In genomic region chrX:77953300-77953699, GRCh38 we compare ENCODE assay signal across 25 cellular contexts. TPM values are rescaled to one million over a fixed set of nuclear protein-coding genes. Genes with fewer than 3 reads are reported as not detected.
DNase-seq lines count a peak whose midpoint lies in the region; ATAC-seq, FAIRE-seq and TF ChIP-seq lines count a peak whose summit lies in the region.
"Had no signal": no experiment of that assay in that cellular context is flagged by ENCODE, and none has a peak within 500 bp of the region (broad histone marks: within the 10 kb centered on the region; RNA-seq: fewer than 3 reads in every experiment).

No MANE protein-coding gene starts in this region.

- no peaks in the 10 kb centered on the region for H3K27me3 Mint-ChIP-seq in astrocyte (ENCODE audit: low read depth, unreplicated experiment)
- no peaks in the 10 kb centered on the region for H3K27me3 Mint-ChIP-seq in activated T-helper 2 cell treated with anti-CD3 and anti-CD28 coated beads, Interferon-gamma antibody, Interleukin-2, Interleukin-4, amounts not matched to agents 10 μg/mL and 5 μg/mL and 100 μg/mL, durations not matched to agents 14 hours and 24 hours and 36 hours (ENCODE audit: low read depth)
- H3K27me3 Mint-ChIP-seq: activated naive CD4-positive, alpha-beta T cell treated with anti-CD3 and anti-CD28 coated beads, Interleukin-2, amount 50 U/mL, for 24 hours had no signal

- no peaks in the 10 kb centered on the region for H4K20me1 ChIP-seq in Loucy (ENCODE audit: insufficient read depth, low read length, poor library complexity, severe bottlenecking)
- no peaks in the 10 kb centered on the region for H4K20me1 ChIP-seq in astrocyte (ENCODE audit: insufficient read depth, low read length)

- H3K9me2 ChIP-seq in Loucy (replicated peaks; ENCODE audit: low read depth, low read length): no peaks in the 10 kb centered on the region

- H3K79me2 ChIP-seq in Loucy (ENCODE audit: insufficient read depth, low read length) (no peaks in the 10 kb centered on the region), astrocyte (ENCODE audit: insufficient read depth, low read length) (no peaks in the 10 kb centered on the region)

- ATAC-seq in left colon (peak; percentile 53), right cardiac atrium (no peak)
- ATAC-seq: CD8-positive, alpha-beta T cell; left ventricle myocardium superior had no signal

- no peak overlapping the region for H2AFZ ChIP-seq in Loucy (ENCODE audit: low read length)
- H2AFZ ChIP-seq in astrocyte (ENCODE audit: low read depth, low read length): no peak overlapping the region

- no peak overlapping the region for H3K27ac Mint-ChIP-seq in astrocyte (ENCODE audit: unreplicated experiment)
- no peak overlapping the region for H3K27ac Mint-ChIP-seq in activated T-helper 2 cell treated with anti-CD3 and anti-CD28 coated beads, Interferon-gamma antibody, Interleukin-2, Interleukin-4, amounts not matched to agents 10 μg/mL and 5 μg/mL and 100 μg/mL, durations not matched to agents 14 hours and 24 hours and 36 hours
- H3K27ac Mint-ChIP-seq: activated naive CD4-positive, alpha-beta T cell treated with anti-CD3 and anti-CD28 coated beads, Interleukin-2, amount 50 U/mL, for 24 hours; CD8-positive, alpha-beta T cell; H9 had no signal

- no peaks in the 10 kb centered on the region for H3K36me3 Mint-ChIP-seq in astrocyte (ENCODE audit: low read depth, unreplicated experiment)
- H3K36me3 Mint-ChIP-seq in activated T-helper 2 cell treated with anti-CD3 and anti-CD28 coated beads, Interferon-gamma antibody, Interleukin-2, Interleukin-4, amounts not matched to agents 10 μg/mL and 5 μg/mL and 100 μg/mL, durations not matched to agents 14 hours and 24 hours and 36 hours (ENCODE audit: low read depth): peaks cover 17% of the 10 kb centered on the region

- peaks cover 5% of the 10 kb centered on the region for H3K4me1 Mint-ChIP-seq in astrocyte (ENCODE audit: low read depth, unreplicated experiment)
- peaks cover 13% of the 10 kb centered on the region for H3K4me1 Mint-ChIP-seq in activated T-helper 2 cell treated with anti-CD3 and anti-CD28 coated beads, Interferon-gamma antibody, Interleukin-2, Interleukin-4, amounts not matched to agents 10 μg/mL and 5 μg/mL and 100 μg/mL, durations not matched to agents 14 hours and 24 hours and 36 hours (ENCODE audit: low read depth)
- H3K4me1 Mint-ChIP-seq: H9 had no signal

- no peak overlapping the region for H3K4me3 Mint-ChIP-seq in astrocyte (ENCODE audit: unreplicated experiment)
- H3K4me3 Mint-ChIP-seq in activated T-helper 2 cell treated with anti-CD3 and anti-CD28 coated beads, Interferon-gamma antibody, Interleukin-2, Interleukin-4, amounts not matched to agents 10 μg/mL and 5 μg/mL and 100 μg/mL, durations not matched to agents 14 hours and 24 hours and 36 hours (ENCODE audit: low read depth): no peak overlapping the region
- H3K4me3 Mint-ChIP-seq: activated naive CD4-positive, alpha-beta T cell treated with anti-CD3 and anti-CD28 coated beads, Interleukin-2, amount 50 U/mL, for 24 hours; CD8-positive, alpha-beta T cell; H9 had no signal

- H3K27ac ChIP-seq in astrocyte (ENCODE audit: low read depth, low read length) (no peak overlapping the region), right cardiac atrium (ENCODE audit: low read length) (no peak overlapping the region)

- H3K36me3 ChIP-seq in Loucy (ENCODE audit: insufficient read depth, low read length) (no peaks in the 10 kb centered on the region), astrocyte (ENCODE audit: insufficient read depth, low read length) (no peaks in the 10 kb centered on the region)
- H3K36me3 ChIP-seq: stomach had no signal

- peak overlapping the region; percentile 20 for H3K4me2 ChIP-seq in Loucy (ENCODE audit: low read depth, low read length, poor library complexity, severe bottlenecking)
- peak overlapping the region; percentile 44 for H3K4me2 ChIP-seq in astrocyte (ENCODE audit: low read length)

- no peak overlapping the region for H3K9ac ChIP-seq in Loucy (ENCODE audit: low read depth, low read length, poor library complexity, severe bottlenecking)
- H3K9ac ChIP-seq in astrocyte (ENCODE audit: low read length): no peak overlapping the region

- WGBS in right cardiac atrium: 49% methylated on average over 1 of the region's 1 CpG

- TF ChIP-seq CTCF in Loucy (conservative IDR thresholded peaks at IDR 0.05; ENCODE audit: low read length) (no peak), astrocyte (IDR thresholded peaks at IDR 0.05; ENCODE audit: insufficient read depth, low read depth, low read length) (no peak)

- no peaks in the 10 kb centered on the region for H3K9me3 ChIP-seq in Loucy (ENCODE audit: insufficient read depth, low read depth, low read length)
- no peaks in the 10 kb centered on the region for H3K9me3 ChIP-seq in astrocyte (ENCODE audit: insufficient read depth, low read depth, low read length)
- no peaks in the 10 kb centered on the region for H3K9me3 ChIP-seq in right cardiac atrium (ENCODE audit: control insufficient read depth, low read length)

- H3K4me3 ChIP-seq in Loucy (ENCODE audit: low read length, poor library complexity, severe bottlenecking) (no peak overlapping the region), astrocyte (ENCODE audit: insufficient read depth, low read depth, low read length) (no peak overlapping the region), right cardiac atrium (ENCODE audit: low read length) (no peak overlapping the region)
- H3K4me3 ChIP-seq: stomach had no signal

- in situ Hi-C loops in Caki2 (cut with HindIII; ENCODE audit: low pct_unique_long_range_greater_than_20kb, low sequenced_read_pairs): no loop called here

- DNase-seq in Caki2 (ENCODE audit: low read depth) (peak; percentile 32), astrocyte (ENCODE audit: low read depth) (no peak), left colon (no peak), mucosa of gallbladder (ENCODE audit: low spot score) (no peak), right cardiac atrium (no peak), posterior vena cava (ENCODE audit: low spot score) (no peak)
- DNase-seq in activated T-helper 2 cell treated with anti-CD3 and anti-CD28 coated beads, Interferon-gamma antibody, Interleukin-2, Interleukin-4, amounts not matched to agents 10 μg/mL and 5 μg/mL and 100 μg/mL, durations not matched to agents 14 hours and 24 hours and 36 hours (ENCODE audit: low spot score): no peak
- DNase-seq: activated T-cell treated with anti-CD3 and anti-CD28 coated beads, Interleukin-2, amount 50 U/mL, for 48 hours; aorta; CD8-positive, alpha-beta T cell; cerebellar nuclear complex; DMS79 treated with DMSO at 0.1 percent for 48 hours; effector memory CD4-positive, alpha-beta T cell; H9; head of caudate nucleus; left ventricle myocardium superior; NCI-H82; retina; stomach; trophoblast cell had no signal

- peaks cover 2% of the 10 kb centered on the region for H3K9me3 Mint-ChIP-seq in astrocyte (ENCODE audit: unreplicated experiment)
- H3K9me3 Mint-ChIP-seq in activated T-helper 2 cell treated with anti-CD3 and anti-CD28 coated beads, Interferon-gamma antibody, Interleukin-2, Interleukin-4, amounts not matched to agents 10 μg/mL and 5 μg/mL and 100 μg/mL, durations not matched to agents 14 hours and 24 hours and 36 hours: peaks cover 11% of the 10 kb centered on the region
- H3K9me3 Mint-ChIP-seq: activated naive CD4-positive, alpha-beta T cell treated with anti-CD3 and anti-CD28 coated beads, Interleukin-2, amount 50 U/mL, for 24 hours; CD8-positive, alpha-beta T cell had no signal

- intact Hi-C loops in left colon (cut with DNase I, micrococcal nuclease) (no loop called here), right cardiac atrium (cut with DNase I) (no loop called here), posterior vena cava (cut with DNase I) (no loop called here)
- intact Hi-C loops in activated T-helper 2 cell treated with anti-CD3 and anti-CD28 coated beads, Interferon-gamma antibody, Interleukin-2, Interleukin-4, amounts not matched to agents 10 μg/mL and 5 μg/mL and 100 μg/mL, durations not matched to agents 14 hours and 24 hours and 36 hours (cut with micrococcal nuclease): no loop called here

- H3K4me1 ChIP-seq in Loucy (ENCODE audit: insufficient read depth, low read length, poor library complexity, severe bottlenecking): no peaks in the 10 kb centered on the region
- no peaks in the 10 kb centered on the region for H3K4me1 ChIP-seq in astrocyte (ENCODE audit: insufficient read depth, low read length)
- no peaks in the 10 kb centered on the region for H3K4me1 ChIP-seq in right cardiac atrium (ENCODE audit: control insufficient read depth, insufficient read depth, low read length)

- no peaks in the 10 kb centered on the region for H3F3A ChIP-seq in Loucy (ENCODE audit: low read depth)

- H3K27me3 ChIP-seq in Loucy (ENCODE audit: insufficient read depth, low read length, poor library complexity, severe bottlenecking): no peaks in the 10 kb centered on the region
- H3K27me3 ChIP-seq in astrocyte (ENCODE audit: insufficient read depth, low read length): no peaks in the 10 kb centered on the region
- H3K27me3 ChIP-seq in right cardiac atrium (ENCODE audit: control insufficient read depth, insufficient read depth): no peaks in the 10 kb centered on the region
- H3K27me3 ChIP-seq: stomach had no signal

- peak; percentile 100 for FAIRE-seq in astrocyte (lab: Jason Lieb, UNC)
- FAIRE-seq: HTR-8/SVneo, RCC 7860 had no signal

RNA-seq across cellular contexts. Expression of gene PGAM4, which starts 16.1 kb away (rescaled TPM):
- not detected in 2 replicates for total RNA-seq in Caki2 (2014; rRNA removed; shearing (Covaris generic); ENCODE audit: low replicate concordance)
- total RNA-seq in astrocyte: 0.32 TPM in 1 of 2 replicates, not detected in the other
- total RNA-seq in left colon: not detected
- 0.48 and 0.66 TPM in 2 replicates for total RNA-seq in activated T-helper 2 cell treated with anti-CD3 and anti-CD28 coated beads, Interferon-gamma antibody, Interleukin-2, Interleukin-4, amounts not matched to agents 10 μg/mL and 5 μg/mL and 100 μg/mL, durations not matched to agents 14 hours and 24 hours and 36 hours
- not detected for total RNA-seq in mucosa of gallbladder
- total RNA-seq in right cardiac atrium: under 1 TPM in 1 of 4 donors, not detected in 3; 0.34 TPM
- not detected for polyA plus RNA-seq in right cardiac atrium
- not detected for total RNA-seq in posterior vena cava
- total RNA-seq: aorta; CD8-positive, alpha-beta T cell; left ventricle myocardium superior; stomach; T-helper 2 cell treated with Interferon-gamma antibody and Interleukin-4, amounts not matched to agents 100 ng/mL and 5 ng/mL, for 36 hours had no signal
- polyA plus RNA-seq: aorta, stomach had no signal

RNA-seq across cellular contexts. Expression of gene ATP7A, which starts 42.8 kb away (rescaled TPM):
- total RNA-seq in Caki2 (2014; rRNA removed; shearing (Covaris generic); ENCODE audit: low replicate concordance): 7.4 and 8.9 TPM in 2 replicates
- total RNA-seq in astrocyte: 15.0 and 17.2 TPM in 2 replicates
- 10 to 100 TPM in 1 of 2 donors, 1 to 10 TPM in 1; 9.9 to 10.1 TPM for total RNA-seq in left colon
- 6.2 and 6.6 TPM in 2 replicates for total RNA-seq in activated T-helper 2 cell treated with anti-CD3 and anti-CD28 coated beads, Interferon-gamma antibody, Interleukin-2, Interleukin-4, amounts not matched to agents 10 μg/mL and 5 μg/mL and 100 μg/mL, durations not matched to agents 14 hours and 24 hours and 36 hours
- 9.6 TPM for total RNA-seq in mucosa of gallbladder
- total RNA-seq in right cardiac atrium: 10 to 100 TPM in 1 of 4 donors, 1 to 10 TPM in 3; 6.7 to 11.5 (median 7.8) TPM
- polyA plus RNA-seq in right cardiac atrium: 1.6 TPM
- 10 to 100 TPM; 10.8 to 11.9 TPM for total RNA-seq in posterior vena cava

RNA-seq across cellular contexts. Expression of gene COX7B, which starts 54.0 kb away (rescaled TPM):
- 450 and 597 TPM in 2 replicates for total RNA-seq in Caki2 (2014; rRNA removed; shearing (Covaris generic); ENCODE audit: low replicate concordance)
- total RNA-seq in astrocyte: 246 and 250 TPM in 2 replicates
- total RNA-seq in left colon: 100 to 1,000 TPM; 450 to 539 TPM
- 274 and 297 TPM in 2 replicates for total RNA-seq in activated T-helper 2 cell treated with anti-CD3 and anti-CD28 coated beads, Interferon-gamma antibody, Interleukin-2, Interleukin-4, amounts not matched to agents 10 μg/mL and 5 μg/mL and 100 μg/mL, durations not matched to agents 14 hours and 24 hours and 36 hours
- total RNA-seq in mucosa of gallbladder: 238 TPM
- total RNA-seq in right cardiac atrium: 1,000 to 10,000 TPM; 1,046 to 1,477 (median 1,227) TPM
- 5,401 TPM for polyA plus RNA-seq in right cardiac atrium
- 100 to 1,000 TPM; 276 to 335 TPM for total RNA-seq in posterior vena cava

RNA-seq across cellular contexts. Expression of gene MAGT1, which starts 58.1 kb away (rescaled TPM):
- total RNA-seq in Caki2 (2014; rRNA removed; shearing (Covaris generic); ENCODE audit: low replicate concordance): 84.0 and 99.7 TPM in 2 replicates
- 84.3 and 95.6 TPM in 2 replicates for total RNA-seq in astrocyte
- 10 to 100 TPM; 40.9 to 50.4 TPM for total RNA-seq in left colon
- 52.0 and 55.1 TPM in 2 replicates for total RNA-seq in activated T-helper 2 cell treated with anti-CD3 and anti-CD28 coated beads, Interferon-gamma antibody, Interleukin-2, Interleukin-4, amounts not matched to agents 10 μg/mL and 5 μg/mL and 100 μg/mL, durations not matched to agents 14 hours and 24 hours and 36 hours
- 69.4 TPM for total RNA-seq in mucosa of gallbladder
- total RNA-seq in right cardiac atrium: 10 to 100 TPM; 47.1 to 66.4 (median 59.6) TPM
- polyA plus RNA-seq in right cardiac atrium: 31.1 TPM
- 10 to 100 TPM; 46.3 to 58.1 TPM for total RNA-seq in posterior vena cava
